8 cellular contexts compared by ENCODE assay signal in genomic region chr3:177190701-177191100, GRCh38. TPM values are rescaled to one million over a fixed set of nuclear protein-coding genes. Genes with fewer than 3 reads are reported as not detected.
A peak's percentile ranks its signal among the peaks of the same experiment; 100 is the strongest.
DNase-seq lines count a peak whose midpoint lies in the region; ATAC-seq and TF ChIP-seq lines count a peak whose summit lies in the region.

No MANE protein-coding gene starts in this region.

- peak; percentile 32 for DNase-seq in AG08396 (ENCODE audit: low spot score)
- no peak for DNase-seq in central memory CD8-positive, alpha-beta T cell (ENCODE audit: low spot score in 2 of 2)
- no peak for DNase-seq in NCI-H510A treated with DMSO at 0.1 percent for 48 hours (lab: John Stamatoyannopoulos, UW)
- no peak for DNase-seq in Peyer's patch
- no peak for DNase-seq in cerebellum (ENCODE audit: low spot score)

- H3K36me3 ChIP-seq in HUES6 (ENCODE audit: control insufficient read depth, insufficient read depth, low read length) (peaks cover 8% of the 10 kb centered on the region; the same call in 1 of the 2 replicates), muscle layer of colon (ENCODE audit: insufficient read depth, low read length) (no peaks in the 10 kb centered on the region), Peyer's patch (no peaks in the 10 kb centered on the region)

- H3K9me3 ChIP-seq in HUES6 (ENCODE audit: control insufficient read depth, insufficient read depth, low read depth, low read length): no peaks in the 10 kb centered on the region
- H3K9me3 ChIP-seq in muscle layer of colon (ENCODE audit: low read length): no peaks in the 10 kb centered on the region
- H3K9me3 ChIP-seq in Peyer's patch: no peaks in the 10 kb centered on the region

- peaks cover 34% of the 10 kb centered on the region for H3K4me1 ChIP-seq in HUES6 (ENCODE audit: control insufficient read depth, insufficient read depth, low read length)
- H3K4me1 ChIP-seq in muscle layer of colon (ENCODE audit: insufficient read depth, low read length): peaks cover 35% of the 10 kb centered on the region
- H3K4me1 ChIP-seq in Peyer's patch: peaks cover 0 to 42% (median 5%) of the 10 kb centered on the region in 4 donors

- TF ChIP-seq CTCF in Peyer's patch (IDR thresholded peaks at IDR 0.05): no peak

- ATAC-seq in central memory CD8-positive, alpha-beta T cell (replicated peaks; ENCODE audit: extremely low read depth, poor library complexity, severe bottlenecking): no peak
- no peak for ATAC-seq in HG02588 (IDR thresholded peaks at IDR 0.05; ENCODE audit: unreplicated experiment)

- H3K9me3 Mint-ChIP-seq in central memory CD8-positive, alpha-beta T cell: no peaks in the 10 kb centered on the region

- H3K27me3 ChIP-seq in HUES6 (ENCODE audit: control insufficient read depth, insufficient read depth, low read length) (no peaks in the 10 kb centered on the region), muscle layer of colon (ENCODE audit: control insufficient read depth in 1 of 2, insufficient read depth in 2 of 2, low read length in 2 of 2) (no peaks in the 10 kb centered on the region), Peyer's patch (no peaks in the 10 kb centered on the region)

- H3K27ac ChIP-seq in HUES6 (ENCODE audit: low read depth, low read length) (peak overlapping the region; percentile 18; the same call in 1 of the 2 replicates), muscle layer of colon (ENCODE audit: low read depth, low read length) (peak overlapping the region; percentile 72), Peyer's patch (peak overlapping the region in 2 of 4 donors; percentile 48 to 49)

- peak overlapping the region; percentile 42 for H3K27ac Mint-ChIP-seq in central memory CD8-positive, alpha-beta T cell (ENCODE audit: low read depth)

- peaks cover 70% of the 10 kb centered on the region for H3K4me1 Mint-ChIP-seq in central memory CD8-positive, alpha-beta T cell

- peaks cover 11% of the 10 kb centered on the region for H3K36me3 Mint-ChIP-seq in central memory CD8-positive, alpha-beta T cell (ENCODE audit: insufficient read depth)

- H3K27me3 Mint-ChIP-seq in central memory CD8-positive, alpha-beta T cell: no peaks in the 10 kb centered on the region

- H3K4me3 ChIP-seq in HUES6 (ENCODE audit: low read depth, low read length) (peak overlapping the region; percentile 10; the same call in 1 of the 2 replicates), muscle layer of colon (ENCODE audit: low read depth in 1 of 2, low read length in 2 of 2) (no peak overlapping the region), Peyer's patch (no peak overlapping the region)

- no peak overlapping the region for H3K9ac ChIP-seq in HUES6 (ENCODE audit: low read length)
- H3K9ac ChIP-seq in muscle layer of colon (ENCODE audit: low read length): no peak overlapping the region

- H3K4me3 Mint-ChIP-seq in central memory CD8-positive, alpha-beta T cell: peak overlapping the region; percentile 47

- no peak for TF ChIP-seq POLR2A in Peyer's patch (IDR thresholded peaks at IDR 0.05)

RNA-seq across cellular contexts. Expression of gene TBL1XR1, which starts 6.6 kb away (rescaled TPM):
- total RNA-seq in Peyer's patch (10 to 100 TPM; 40.7 to 81.7 (median 69.4) TPM), cerebellum (187 TPM)
